39 cellular contexts compared by ENCODE assay signal in the genomic region with DNA sequence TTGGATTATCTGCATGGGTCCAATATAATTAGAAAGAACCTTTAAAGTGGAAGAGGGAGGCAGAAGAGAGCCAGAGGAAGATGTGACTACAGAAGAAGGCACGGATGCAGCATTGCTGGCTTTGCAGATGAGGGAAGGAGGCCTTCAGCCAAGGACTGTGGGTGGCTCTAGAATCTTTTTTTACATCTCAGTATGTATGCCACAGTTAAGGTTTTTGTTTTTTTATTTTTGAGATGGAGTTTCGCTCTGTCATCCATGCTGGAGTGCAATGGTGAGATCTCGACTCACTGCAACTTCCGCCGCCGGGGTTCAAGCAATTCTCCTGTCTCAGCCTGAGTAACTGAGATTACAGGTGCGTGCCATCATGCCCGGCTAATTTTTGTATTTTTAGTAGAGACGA. TPM values are rescaled to one million over a fixed set of nuclear protein-coding genes. Genes with fewer than 3 reads are reported as not detected.
"Had no signal": no experiment of that assay in that cellular context is flagged by ENCODE, and none has a peak within 500 bp of the region (broad histone marks: within the 10 kb centered on the region; RNA-seq: fewer than 3 reads in every experiment).

No MANE protein-coding gene starts in this region.

- H3K4me3 Mint-ChIP-seq: activated naive CD4-positive, alpha-beta T cell treated with anti-CD3 and anti-CD28 coated beads for 36 hours; activated naive CD4-positive, alpha-beta T cell treated with anti-CD3 and anti-CD28 coated beads, Interleukin-2, amount 10 ng/mL, durations not matched to agents 7 days and 5 days; activated naive CD4-positive, alpha-beta T cell treated with anti-CD3 and anti-CD28 coated beads, Interleukin-2, amount 50 U/mL, for 24 hours; activated naive CD8-positive, alpha-beta T cell treated with anti-CD3 and anti-CD28 coated beads for 36 hours; activated naive CD8-positive, alpha-beta T cell treated with anti-CD3 and anti-CD28 coated beads, Interleukin-2, amount 10 ng/mL, durations not matched to agents 7 days and 5 days; activated naive CD8-positive, alpha-beta T cell treated with anti-CD3 and anti-CD28 coated beads, Interleukin-2, amount 50 U/mL, for 24 hours; activated T-cell treated with anti-CD3 and anti-CD28 coated beads, Interleukin-2, amount 50 U/mL, for 24 hours; activated T-cell treated with anti-CD3 and anti-CD28 coated beads, Interleukin-2, amount 50 U/mL, for 4 hours; activated T-cell treated with anti-CD3 and anti-CD28 coated beads, Interleukin-2, amount 50 U/mL, for 72 hours; activated T-helper 17 cell treated with anti-CD3 and anti-CD28 coated beads, Interleukin-2, amount 50 U/mL, for 72 hours; brain; central memory CD8-positive, alpha-beta T cell had no signal

- H3K27ac Mint-ChIP-seq: activated naive CD4-positive, alpha-beta T cell treated with anti-CD3 and anti-CD28 coated beads for 36 hours; activated naive CD4-positive, alpha-beta T cell treated with anti-CD3 and anti-CD28 coated beads, Interleukin-2, amount 10 ng/mL, durations not matched to agents 7 days and 5 days; activated naive CD4-positive, alpha-beta T cell treated with anti-CD3 and anti-CD28 coated beads, Interleukin-2, amount 50 U/mL, for 24 hours; activated naive CD8-positive, alpha-beta T cell treated with anti-CD3 and anti-CD28 coated beads for 36 hours; activated naive CD8-positive, alpha-beta T cell treated with anti-CD3 and anti-CD28 coated beads, Interleukin-2, amount 10 ng/mL, durations not matched to agents 7 days and 5 days; activated naive CD8-positive, alpha-beta T cell treated with anti-CD3 and anti-CD28 coated beads, Interleukin-2, amount 50 U/mL, for 24 hours; activated T-cell treated with anti-CD3 and anti-CD28 coated beads, Interleukin-2, amount 50 U/mL, for 24 hours; activated T-cell treated with anti-CD3 and anti-CD28 coated beads, Interleukin-2, amount 50 U/mL, for 72 hours; activated T-helper 17 cell treated with anti-CD3 and anti-CD28 coated beads, Interleukin-2, amount 50 U/mL, for 72 hours; activated T-helper 2 cell treated with anti-CD3 and anti-CD28 coated beads, Interferon-gamma antibody, Interleukin-2, Interleukin-4, amounts not matched to agents 10 μg/mL and 5 μg/mL and 100 μg/mL, durations not matched to agents 14 hours and 24 hours and 36 hours; brain had no signal

- H3K36me3 Mint-ChIP-seq: activated naive CD8-positive, alpha-beta T cell had no signal

- H3K9me3 Mint-ChIP-seq: activated naive CD4-positive, alpha-beta T cell treated with anti-CD3 and anti-CD28 coated beads for 36 hours; activated naive CD4-positive, alpha-beta T cell treated with anti-CD3 and anti-CD28 coated beads, Interleukin-2, amount 10 ng/mL, durations not matched to agents 7 days and 5 days; activated naive CD4-positive, alpha-beta T cell treated with anti-CD3 and anti-CD28 coated beads, Interleukin-2, amount 50 U/mL, for 24 hours; activated naive CD4-positive, alpha-beta T cell treated with anti-CD3 and anti-CD28 coated beads, Interleukin-2, amount 50 U/mL, for 72 hours; activated naive CD8-positive, alpha-beta T cell treated with anti-CD3 and anti-CD28 coated beads for 36 hours; activated naive CD8-positive, alpha-beta T cell treated with anti-CD3 and anti-CD28 coated beads, Interleukin-2, amount 10 ng/mL, durations not matched to agents 7 days and 5 days; activated naive CD8-positive, alpha-beta T cell treated with anti-CD3 and anti-CD28 coated beads, Interleukin-2, amount 50 U/mL, for 24 hours; activated T-cell treated with anti-CD3 and anti-CD28 coated beads, Interleukin-2, amount 50 U/mL, for 24 hours; activated T-cell treated with anti-CD3 and anti-CD28 coated beads, Interleukin-2, amount 50 U/mL, for 4 hours; activated T-cell treated with anti-CD3 and anti-CD28 coated beads, Interleukin-2, amount 50 U/mL, for 72 hours; activated T-helper 17 cell treated with anti-CD3 and anti-CD28 coated beads, Interleukin-2, amount 50 U/mL, for 72 hours; activated T-helper 2 cell treated with anti-CD3 and anti-CD28 coated beads, Interferon-gamma antibody, Interleukin-2, Interleukin-4, amounts not matched to agents 10 μg/mL and 5 μg/mL and 100 μg/mL, durations not matched to agents 14 hours and 24 hours and 36 hours; brain; central memory CD8-positive, alpha-beta T cell had no signal

- H3K27ac ChIP-seq: adrenal gland, ascending aorta, body of pancreas, brain microvascular endothelial cell, breast epithelium, cardiac muscle cell had no signal

- H3K27me3 Mint-ChIP-seq: activated naive CD4-positive, alpha-beta T cell treated with anti-CD3 and anti-CD28 coated beads, Interleukin-2, amount 10 ng/mL, durations not matched to agents 7 days and 5 days; activated naive CD4-positive, alpha-beta T cell treated with anti-CD3 and anti-CD28 coated beads, Interleukin-2, amount 50 U/mL, for 24 hours; activated naive CD8-positive, alpha-beta T cell; activated naive CD8-positive, alpha-beta T cell treated with anti-CD3 and anti-CD28 coated beads for 36 hours; activated naive CD8-positive, alpha-beta T cell treated with anti-CD3 and anti-CD28 coated beads, Interleukin-2, amount 10 ng/mL, durations not matched to agents 7 days and 5 days; activated naive CD8-positive, alpha-beta T cell treated with anti-CD3 and anti-CD28 coated beads, Interleukin-2, amount 50 U/mL, for 24 hours; activated T-cell treated with anti-CD3 and anti-CD28 coated beads, Interleukin-2, amount 50 U/mL, for 24 hours; activated T-helper 17 cell treated with anti-CD3 and anti-CD28 coated beads, Interleukin-2, amount 50 U/mL, for 72 hours; brain; central memory CD8-positive, alpha-beta T cell had no signal

- DNase-seq: activated effector memory CD4-positive, alpha-beta T cell treated with anti-CD3 and anti-CD28 coated beads, Interleukin-2, amount 50 U/mL, for 16 hours; activated effector memory CD4-positive, alpha-beta T cell treated with Interleukin-2 at 50 U/mL for 16 hours; activated gamma-delta T cell; activated gamma-delta T cell treated with Interleukin-2 at 50 U/mL for 16 hours; activated naive CD4-positive, alpha-beta T cell; activated naive CD4-positive, alpha-beta T cell treated with anti-CD3 and anti-CD28 coated beads for 36 hours; activated naive CD4-positive, alpha-beta T cell treated with anti-CD3 and anti-CD28 coated beads, Interleukin-2, amount 10 ng/mL, durations not matched to agents 7 days and 5 days; activated naive CD4-positive, alpha-beta T cell treated with anti-CD3 and anti-CD28 coated beads, Interleukin-2, amount 50 U/mL, for 16 hours; activated naive CD4-positive, alpha-beta T cell treated with Interleukin-2 at 50 U/mL for 16 hours; activated naive CD8-positive, alpha-beta T cell treated with anti-CD3 and anti-CD28 coated beads for 36 hours; activated naive CD8-positive, alpha-beta T cell treated with anti-CD3 and anti-CD28 coated beads, Interleukin-2, amount 10 ng/mL, durations not matched to agents 7 days and 5 days; activated naive CD8-positive, alpha-beta T cell treated with anti-CD3 and anti-CD28 coated beads, Interleukin-2, amount 50 U/mL, for 24 hours; activated T-cell treated with anti-CD3 and anti-CD28 coated beads for 4 hours; activated T-cell treated with anti-CD3 and anti-CD28 coated beads, Interleukin-2, amount 50 U/mL, for 1 hour; activated T-cell treated with anti-CD3 and anti-CD28 coated beads, Interleukin-2, amount 50 U/mL, for 24 hours; activated T-cell treated with anti-CD3 and anti-CD28 coated beads, Interleukin-2, amount 50 U/mL, for 4 hours; activated T-cell treated with anti-CD3 and anti-CD28 coated beads, Interleukin-2, amount 50 U/mL, for 48 hours; activated T-cell treated with anti-CD3 and anti-CD28 coated beads, Interleukin-2, amount 50 U/mL, for 72 hours; adrenal gland; amniotic stem cell; amygdala; aorta; body of pancreas; brain microvascular endothelial cell; caudate nucleus; central memory CD4-positive, alpha-beta T cell; cerebellar nuclear complex had no signal

RNA-seq across cellular contexts. Expression of a gene that starts 54.1 kb away (rescaled TPM):
- total RNA-seq: activated naive CD4-positive, alpha-beta T cell treated with anti-CD3 and anti-CD28 coated beads for 36 hours; activated naive CD4-positive, alpha-beta T cell treated with anti-CD3 and anti-CD28 coated beads, Interleukin-2, amount 50 U/mL, for 72 hours; activated naive CD8-positive, alpha-beta T cell treated with anti-CD3 and anti-CD28 coated beads for 36 hours; activated naive CD8-positive, alpha-beta T cell treated with anti-CD3 and anti-CD28 coated beads, Interleukin-2, amount 10 ng/mL, durations not matched to agents 7 days and 5 days; activated T-cell treated with anti-CD3 and anti-CD28 coated beads, Interleukin-2, amount 50 U/mL, for 72 hours; activated T-helper 17 cell treated with anti-CD3 and anti-CD28 coated beads, Interleukin-2, amount 50 U/mL, for 72 hours; activated T-helper 2 cell treated with anti-CD3 and anti-CD28 coated beads, Interferon-gamma antibody, Interleukin-2, Interleukin-4, amounts not matched to agents 10 μg/mL and 5 μg/mL and 100 μg/mL, durations not matched to agents 14 hours and 24 hours and 36 hours; ascending aorta; bronchial epithelial cell; cerebellum had no signal
